Comparison of ENCODE assay signal across 22 cellular contexts in the genomic region with DNA sequence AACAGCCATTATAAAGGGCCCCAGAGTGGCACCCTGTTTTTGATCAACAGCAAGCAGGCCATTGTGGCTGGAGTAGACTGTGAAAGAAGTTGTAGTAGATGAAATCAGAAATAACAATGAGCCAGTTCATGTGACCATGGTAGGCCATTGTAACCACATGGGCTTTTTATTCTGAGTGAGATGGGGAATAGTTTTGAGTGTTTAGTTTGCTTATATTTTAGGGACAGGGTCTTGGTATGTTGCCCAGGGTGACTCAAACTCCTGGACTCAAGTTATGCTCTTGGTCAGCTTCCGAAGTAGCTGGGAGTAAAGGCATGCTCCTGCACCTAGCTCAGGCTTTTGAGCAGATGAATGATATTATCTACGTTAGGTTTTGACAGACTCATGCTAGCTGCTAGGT. TPM values are rescaled to one million over a fixed set of nuclear protein-coding genes. Genes with fewer than 3 reads are reported as not detected.
DNase-seq lines count a peak whose midpoint lies in the region; ATAC-seq, FAIRE-seq and TF ChIP-seq lines count a peak whose summit lies in the region.
"Had no signal": no experiment of that assay in that cellular context is flagged by ENCODE, and none has a peak within 500 bp of the region (broad histone marks: within the 10 kb centered on the region; RNA-seq: fewer than 3 reads in every experiment).

No MANE protein-coding gene starts in this region.

- no peaks in the 10 kb centered on the region for H3K9me3 Mint-ChIP-seq in stimulated activated naive CD8-positive, alpha-beta T cell treated with anti-CD3 and anti-CD28 coated beads, Interleukin-15, Interleukin-2, amounts not matched to agents 100 ng/mL and 50 ng/mL, for 24 hours
- no peaks in the 10 kb centered on the region for H3K9me3 Mint-ChIP-seq in stimulated activated naive CD8-positive, alpha-beta T cell treated with anti-CD3 and anti-CD28 coated beads, Interleukin-15, amount 100 ng/mL, for 72 hours
- H3K9me3 Mint-ChIP-seq in astrocyte (ENCODE audit: unreplicated experiment) (no peaks in the 10 kb centered on the region), type B pancreatic cell (no peaks in the 10 kb centered on the region)
- H3K9me3 Mint-ChIP-seq: dendritic cell treated with granulocyte-macrophage colony-stimulating factor and Interleukin-4, amounts not matched to agents 40 ng/mL and 50 ng/mL, for 4 days had no signal

- peaks cover 14% of the 10 kb centered on the region for H3K36me3 ChIP-seq in astrocyte (ENCODE audit: insufficient read depth, low read length)

- DNase-seq in stimulated activated naive CD8-positive, alpha-beta T cell treated with anti-CD3 and anti-CD28 coated beads, Interleukin-15, amount 100 ng/mL, for 72 hours = no peak
- DNase-seq in astrocyte (ENCODE audit: low read depth) (peak; percentile 82), foreskin fibroblast (peak; percentile 16 to 53), type B pancreatic cell (ENCODE audit: extremely low spot score, unreplicated experiment) (peak; percentile 42), H4 (ENCODE audit: low spot score) (no peak), left lobe of liver (ENCODE audit: low spot score) (no peak)
- DNase-seq: activated CD8-positive, alpha-beta memory T cell treated with anti-CD3 and anti-CD28 coated beads, Interleukin-2, amount 50 U/mL, for 4 hours; DMS 273 treated with DMSO at 0.1 percent for 48 hours; mesenchymal stem cell; NCI-H2081; NCI-H524 treated with DMSO at 0.1 percent for 48 hours; sigmoid colon; stimulated activated CD4-positive, alpha-beta T cell treated with anti-CD3 and anti-CD28 coated beads, Interleukin-4, amount 100 ng/mL, for 24 hours; upper lobe of right lung had no signal

- no peak overlapping the region for H3K4me3 ChIP-seq in astrocyte (ENCODE audit: insufficient read depth, low read depth, low read length)
- H3K4me3 ChIP-seq in foreskin fibroblast (ENCODE audit: low read depth in 1 of 2, low read length in 2 of 2) = no peak overlapping the region
- H3K4me3 ChIP-seq: esophagus muscularis mucosa, sigmoid colon, SK-N-MC, upper lobe of right lung had no signal

- H3K27ac Mint-ChIP-seq in stimulated activated naive CD8-positive, alpha-beta T cell treated with anti-CD3 and anti-CD28 coated beads, Interleukin-15, Interleukin-2, amounts not matched to agents 100 ng/mL and 50 ng/mL, for 24 hours = peak overlapping the region; percentile 19
- H3K27ac Mint-ChIP-seq in stimulated activated naive CD8-positive, alpha-beta T cell treated with anti-CD3 and anti-CD28 coated beads, Interleukin-15, amount 100 ng/mL, for 72 hours = no peak overlapping the region
- H3K27ac Mint-ChIP-seq in astrocyte (ENCODE audit: unreplicated experiment) = no peak overlapping the region
- H3K27ac Mint-ChIP-seq in type B pancreatic cell = no peak overlapping the region
- H3K27ac Mint-ChIP-seq: dendritic cell treated with granulocyte-macrophage colony-stimulating factor and Interleukin-4, amounts not matched to agents 40 ng/mL and 50 ng/mL, for 4 days had no signal

- H3K4me2 ChIP-seq in astrocyte (ENCODE audit: low read length) = peak overlapping the region; percentile 1

- H2AFZ ChIP-seq in astrocyte (ENCODE audit: low read depth, low read length) = no peak overlapping the region

- H3K9me3 ChIP-seq in astrocyte (ENCODE audit: insufficient read depth, low read depth, low read length) = no peaks in the 10 kb centered on the region
- H3K9me3 ChIP-seq: esophagus muscularis mucosa, sigmoid colon, upper lobe of right lung had no signal

- H3K4me1 Mint-ChIP-seq in stimulated activated naive CD8-positive, alpha-beta T cell treated with anti-CD3 and anti-CD28 coated beads, Interleukin-15, Interleukin-2, amounts not matched to agents 100 ng/mL and 50 ng/mL, for 24 hours (ENCODE audit: low read depth) = peaks cover 34% of the 10 kb centered on the region
- peaks cover 21% of the 10 kb centered on the region for H3K4me1 Mint-ChIP-seq in stimulated activated naive CD8-positive, alpha-beta T cell treated with anti-CD3 and anti-CD28 coated beads, Interleukin-15, amount 100 ng/mL, for 72 hours
- peaks cover 13% of the 10 kb centered on the region for H3K4me1 Mint-ChIP-seq in astrocyte (ENCODE audit: low read depth, unreplicated experiment)
- peaks cover 29% of the 10 kb centered on the region for H3K4me1 Mint-ChIP-seq in type B pancreatic cell (ENCODE audit: unreplicated experiment)

- H3K4me1 ChIP-seq in astrocyte (ENCODE audit: insufficient read depth, low read length) = peaks cover 8% of the 10 kb centered on the region
- H3K4me1 ChIP-seq: upper lobe of right lung had no signal

- no peak overlapping the region for H3K9ac ChIP-seq in astrocyte (ENCODE audit: low read length)

- H3K27ac ChIP-seq in astrocyte (ENCODE audit: low read depth, low read length) = no peak overlapping the region
- H3K27ac ChIP-seq: esophagus muscularis mucosa, sigmoid colon, SK-N-MC, upper lobe of right lung, VCaP had no signal

- peaks cover 57% of the 10 kb centered on the region for H3K36me3 Mint-ChIP-seq in stimulated activated naive CD8-positive, alpha-beta T cell treated with anti-CD3 and anti-CD28 coated beads, Interleukin-15, Interleukin-2, amounts not matched to agents 100 ng/mL and 50 ng/mL, for 24 hours (ENCODE audit: low read depth)
- H3K36me3 Mint-ChIP-seq in astrocyte (ENCODE audit: low read depth, unreplicated experiment) (peaks cover 3% of the 10 kb centered on the region), type B pancreatic cell (peaks cover 19% of the 10 kb centered on the region)

- H4K20me1 ChIP-seq in astrocyte (ENCODE audit: insufficient read depth, low read length) = peaks cover 59% of the 10 kb centered on the region

- no peak for FAIRE-seq in astrocyte (lab: Jason Lieb, UNC)
- FAIRE-seq: H1, HTR-8/SVneo had no signal

- no peaks in the 10 kb centered on the region for H3K27me3 ChIP-seq in astrocyte (ENCODE audit: insufficient read depth, low read length)
- H3K27me3 ChIP-seq: esophagus muscularis mucosa, sigmoid colon, upper lobe of right lung had no signal

- no peak overlapping the region for H3K4me3 Mint-ChIP-seq in stimulated activated naive CD8-positive, alpha-beta T cell treated with anti-CD3 and anti-CD28 coated beads, Interleukin-15, Interleukin-2, amounts not matched to agents 100 ng/mL and 50 ng/mL, for 24 hours
- no peak overlapping the region for H3K4me3 Mint-ChIP-seq in stimulated activated naive CD8-positive, alpha-beta T cell treated with anti-CD3 and anti-CD28 coated beads, Interleukin-15, amount 100 ng/mL, for 72 hours
- H3K4me3 Mint-ChIP-seq in astrocyte (ENCODE audit: unreplicated experiment) = peak overlapping the region; percentile 36
- H3K4me3 Mint-ChIP-seq in type B pancreatic cell = no peak overlapping the region
- H3K4me3 Mint-ChIP-seq: dendritic cell treated with granulocyte-macrophage colony-stimulating factor and Interleukin-4, amounts not matched to agents 40 ng/mL and 50 ng/mL, for 4 days had no signal

- no peaks in the 10 kb centered on the region for H3K27me3 Mint-ChIP-seq in stimulated activated naive CD8-positive, alpha-beta T cell treated with anti-CD3 and anti-CD28 coated beads, Interleukin-15, Interleukin-2, amounts not matched to agents 100 ng/mL and 50 ng/mL, for 24 hours
- no peaks in the 10 kb centered on the region for H3K27me3 Mint-ChIP-seq in stimulated activated naive CD8-positive, alpha-beta T cell treated with anti-CD3 and anti-CD28 coated beads, Interleukin-15, amount 100 ng/mL, for 72 hours
- H3K27me3 Mint-ChIP-seq in astrocyte (ENCODE audit: low read depth, unreplicated experiment) (no peaks in the 10 kb centered on the region), type B pancreatic cell (no peaks in the 10 kb centered on the region)
- H3K27me3 Mint-ChIP-seq: dendritic cell treated with granulocyte-macrophage colony-stimulating factor and Interleukin-4, amounts not matched to agents 40 ng/mL and 50 ng/mL, for 4 days had no signal

- peaks cover 98% of the 10 kb centered on the region for H3K79me2 ChIP-seq in astrocyte (ENCODE audit: insufficient read depth, low read length)

- TF ChIP-seq CTCF in astrocyte (IDR thresholded peaks at IDR 0.05; ENCODE audit: insufficient read depth, low read depth, low read length) (no peak), foreskin fibroblast (IDR thresholded peaks at IDR 0.05; ENCODE audit: low read depth, low read length) (no peak), type B pancreatic cell (conservative IDR thresholded peaks at IDR 0.05) (no peak)

- no peak for ATAC-seq in stimulated activated naive CD8-positive, alpha-beta T cell treated with anti-CD3 and anti-CD28 coated beads, Interleukin-15, amount 100 ng/mL, for 72 hours
- no peak for ATAC-seq in GM18517 (IDR thresholded peaks at IDR 0.05; ENCODE audit: unreplicated experiment)
- no peak for ATAC-seq in left lobe of liver
- ATAC-seq: upper lobe of right lung had no signal

RNA-seq across cellular contexts. Expression of gene CBFB, which starts 12.0 kb away (rescaled TPM):
- total RNA-seq in astrocyte (94.8 and 104 TPM in 2 replicates), type B pancreatic cell (ENCODE audit: low replicate concordance) (48.8 and 77.1 TPM in 2 replicates), left lobe of liver (12.2 TPM)
- 68.0 and 81.0 TPM in 2 replicates for total RNA-seq in H4 (2014; rRNA removed; shearing (Covaris generic))

RNA-seq across cellular contexts. Expression of gene CES4A, which starts 52.5 kb away (rescaled TPM):
- total RNA-seq in astrocyte = 1.2 TPM in 2 replicates
- total RNA-seq in type B pancreatic cell (ENCODE audit: low replicate concordance) = 11.5 and 13.9 TPM in 2 replicates
- total RNA-seq in H4 (2014; rRNA removed; shearing (Covaris generic)) = not detected in 2 replicates
- 67.7 TPM for total RNA-seq in left lobe of liver

Comparison
In these comparisons a context has a peak if more than half of its experiments do, and no peak if none do; other contexts are left out.
1. DNase-seq: peak in astrocyte (single experiment), foreskin fibroblast (2 of 2) and type B pancreatic cell (single experiment); none in stimulated activated naive CD8-positive, alpha-beta T cell treated with anti-CD3 and anti-CD28 coated beads, Interleukin-15, amount 100 ng/mL, for 72 hours (0 of 2), H4 (single experiment) and left lobe of liver (single experiment).